20 cellular contexts compared by ENCODE assay signal in the genomic region with DNA sequence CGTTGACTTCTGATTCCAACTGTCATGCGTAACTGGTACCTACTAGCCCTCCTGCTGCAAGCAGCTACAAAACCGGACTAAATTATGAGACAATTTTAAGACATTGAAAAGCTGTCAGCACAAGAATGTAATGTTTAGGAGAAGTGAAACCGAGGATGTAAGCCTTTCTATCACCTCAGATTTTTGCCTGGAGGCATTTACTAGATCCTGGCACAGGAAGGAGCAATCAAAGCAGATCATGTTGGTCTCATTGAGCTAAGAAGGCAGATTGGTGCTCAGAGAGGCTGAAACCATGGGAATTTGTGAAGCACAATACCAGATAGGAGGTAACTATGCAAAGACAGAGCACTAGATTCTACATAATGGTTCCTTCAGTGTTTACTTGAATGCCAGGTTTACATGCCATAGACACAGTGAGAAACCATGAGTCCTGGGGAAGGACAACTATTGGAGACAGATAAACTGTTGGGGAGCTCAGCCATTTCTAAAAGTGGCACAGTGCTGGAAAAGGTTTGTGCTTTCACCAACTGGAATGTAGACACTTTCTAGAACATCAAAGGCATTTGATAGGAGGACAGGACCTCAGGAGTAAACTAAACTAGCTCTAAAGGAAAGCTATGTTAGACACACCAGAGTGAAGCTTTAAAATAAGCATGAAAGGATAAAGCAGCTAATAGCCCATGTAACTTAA.
"Had no signal": no experiment of that assay in that cellular context is flagged by ENCODE, and none has a peak within 500 bp of the region (broad histone marks: within the 10 kb centered on the region; RNA-seq: fewer than 3 reads in every experiment).

No MANE protein-coding gene starts in this region.

- DNase-seq: activated B cell treated with CpG ODN at 0.5 μM for 24 hours; activated CD4-positive, alpha-beta T cell treated with anti-CD3 and anti-CD28 coated beads, Interleukin-2, amount 50 U/mL, for 1 hour; activated CD8-positive, alpha-beta T cell treated with anti-CD3 and anti-CD28 coated beads for 36 hours; activated naive CD8-positive, alpha-beta T cell treated with anti-CD3 and anti-CD28 coated beads, Interleukin-2, amount 50 U/mL, for 24 hours; activated T-cell treated with anti-CD3 and anti-CD28 coated beads, Interleukin-2, amount 50 U/mL, for 4 hours; amygdala; central memory CD4-positive, alpha-beta T cell; endodermal cell; foreskin fibroblast; heart left ventricle; right lobe of liver; stimulated activated CD4-positive, alpha-beta T cell treated with anti-CD3 and anti-CD28 coated beads, Interleukin-2, amount 100 ng/mL, for 48 hours; stimulated activated naive CD4-positive, alpha-beta T cell treated with Interleukin-2 at 50 U/mL for 16 hours; T-helper 2 cell had no signal

- H3K4me1 Mint-ChIP-seq: activated B cell treated with CpG ODN at 0.5 μM for 24 hours; activated naive CD4-positive, alpha-beta T cell treated with anti-CD3 and anti-CD28 coated beads, Interleukin-2, amount 50 U/mL, for 24 hours; activated naive CD8-positive, alpha-beta T cell treated with anti-CD3 and anti-CD28 coated beads, Interleukin-2, amount 50 U/mL, for 24 hours; activated T-helper 17 cell treated with anti-CD3 and anti-CD28 coated beads, Interleukin-2, amount 50 U/mL, for 72 hours; endodermal cell had no signal

- ATAC-seq: activated CD8-positive, alpha-beta T cell treated with anti-CD3 and anti-CD28 coated beads for 36 hours; activated naive CD8-positive, alpha-beta T cell treated with anti-CD3 and anti-CD28 coated beads, Interleukin-2, amount 50 U/mL, for 24 hours; activated T-cell treated with anti-CD3 and anti-CD28 coated beads, Interleukin-2, amount 50 U/mL, for 4 hours; activated T-helper 17 cell treated with anti-CD3 and anti-CD28 coated beads, Interleukin-2, amount 50 U/mL, for 72 hours; esophagus mucosa; right lobe of liver had no signal

- H3K4me3 ChIP-seq: heart left ventricle, lung, right lobe of liver, tibial nerve had no signal

- H3K4me3 Mint-ChIP-seq: activated B cell treated with CpG ODN at 0.5 μM for 24 hours; activated CD8-positive, alpha-beta T cell treated with anti-CD3 and anti-CD28 coated beads for 36 hours; activated naive CD4-positive, alpha-beta T cell treated with anti-CD3 and anti-CD28 coated beads, Interleukin-2, amount 50 U/mL, for 24 hours; activated naive CD8-positive, alpha-beta T cell treated with anti-CD3 and anti-CD28 coated beads, Interleukin-2, amount 50 U/mL, for 24 hours; activated T-cell treated with anti-CD3 and anti-CD28 coated beads, Interleukin-2, amount 50 U/mL, for 4 hours; activated T-helper 17 cell treated with anti-CD3 and anti-CD28 coated beads, Interleukin-2, amount 50 U/mL, for 72 hours; endodermal cell; nephron had no signal

- H3K27me3 Mint-ChIP-seq: activated B cell treated with CpG ODN at 0.5 μM for 24 hours; activated T-helper 17 cell treated with anti-CD3 and anti-CD28 coated beads, Interleukin-2, amount 50 U/mL, for 72 hours had no signal

- H3K9me3 Mint-ChIP-seq: activated B cell treated with CpG ODN at 0.5 μM for 24 hours; activated naive CD4-positive, alpha-beta T cell treated with anti-CD3 and anti-CD28 coated beads, Interleukin-2, amount 50 U/mL, for 24 hours; activated T-helper 17 cell treated with anti-CD3 and anti-CD28 coated beads, Interleukin-2, amount 50 U/mL, for 72 hours; endodermal cell had no signal

- H3K27ac Mint-ChIP-seq: activated B cell treated with CpG ODN at 0.5 μM for 24 hours; activated CD8-positive, alpha-beta T cell treated with anti-CD3 and anti-CD28 coated beads for 36 hours; activated naive CD4-positive, alpha-beta T cell treated with anti-CD3 and anti-CD28 coated beads, Interleukin-2, amount 50 U/mL, for 24 hours; activated naive CD8-positive, alpha-beta T cell treated with anti-CD3 and anti-CD28 coated beads, Interleukin-2, amount 50 U/mL, for 24 hours; activated T-helper 17 cell treated with anti-CD3 and anti-CD28 coated beads, Interleukin-2, amount 50 U/mL, for 72 hours; endodermal cell had no signal
